Comparison of ENCODE assay signal across 11 cellular contexts in genomic region chr13:27194895-27195764, GRCh38. TPM values are rescaled to one million over a fixed set of nuclear protein-coding genes. Genes with fewer than 3 reads are reported as not detected.
DNase-seq lines count a peak whose midpoint lies in the region; ATAC-seq and TF ChIP-seq lines count a peak whose summit lies in the region.
"Had no signal": no experiment of that assay in that cellular context is flagged by ENCODE, and none has a peak within 500 bp of the region (broad histone marks: within the 10 kb centered on the region; RNA-seq: fewer than 3 reads in every experiment).

No MANE protein-coding gene starts in this region.

- no peaks in the 10 kb centered on the region for H3K27me3 Mint-ChIP-seq in stimulated activated naive B cell treated with anti-CD40 and anti-IgM and Interleukin-4, amounts not matched to agents 10 μg/mL and 1 μg/mL and 100 μg/mL, for 72 hours
- peaks cover 2% of the 10 kb centered on the region for H3K27me3 Mint-ChIP-seq in chondrocyte (ENCODE audit: low read depth)

- peak; percentile 46 to 65 for ATAC-seq in stimulated activated naive B cell treated with anti-CD40 and anti-IgM and Interleukin-4, amounts not matched to agents 10 μg/mL and 1 μg/mL and 100 μg/mL, for 72 hours (replicated peaks)

- no peaks in the 10 kb centered on the region for H3K9me3 Mint-ChIP-seq in stimulated activated naive B cell treated with anti-CD40 and anti-IgM and Interleukin-4, amounts not matched to agents 10 μg/mL and 1 μg/mL and 100 μg/mL, for 72 hours
- peaks cover 8% of the 10 kb centered on the region for H3K9me3 Mint-ChIP-seq in chondrocyte (ENCODE audit: low read depth)

- peak; percentile 32 to 46 for DNase-seq in activated T-cell treated with anti-CD3 and anti-CD28 coated beads, Interleukin-2, amount 50 U/mL, for 48 hours
- DNase-seq in activated T-cell treated with anti-CD3 and anti-CD28 coated beads, Interleukin-2, amount 50 U/mL, for 1 hour: no peak
- DNase-seq in SJSA1 (ENCODE audit: low read depth in 1 of 2, low spot score in 2 of 2) (peak; percentile 73 to 91), fibroblast of peridontal ligament (ENCODE audit: extremely low read depth) (peak; percentile 81), NCI-H1694 treated with DMSO at 0.1 percent for 48 hours (lab: John Stamatoyannopoulos, UW) (no peak), tibial artery (no peak), chondrocyte (ENCODE audit: low spot score) (no peak)
- no peak for DNase-seq in stimulated activated naive B cell treated with anti-CD40 and anti-IgM and Interleukin-4, amounts not matched to agents 10 μg/mL and 1 μg/mL and 100 μg/mL, for 72 hours
- DNase-seq: midbrain had no signal

- no peak overlapping the region for H3K27ac Mint-ChIP-seq in stimulated activated naive B cell treated with anti-CD40 and anti-IgM and Interleukin-4, amounts not matched to agents 10 μg/mL and 1 μg/mL and 100 μg/mL, for 72 hours
- no peak overlapping the region for H3K27ac Mint-ChIP-seq in chondrocyte (ENCODE audit: unreplicated experiment)
- H3K27ac Mint-ChIP-seq: activated naive CD4-positive, alpha-beta T cell treated with anti-CD3 and anti-CD28 coated beads, Interleukin-2, amount 50 U/mL, for 24 hours had no signal

- no peak overlapping the region for H3K4me3 Mint-ChIP-seq in stimulated activated naive B cell treated with anti-CD40 and anti-IgM and Interleukin-4, amounts not matched to agents 10 μg/mL and 1 μg/mL and 100 μg/mL, for 72 hours
- no peak overlapping the region for H3K4me3 Mint-ChIP-seq in chondrocyte (ENCODE audit: unreplicated experiment)
- H3K4me3 Mint-ChIP-seq: activated naive CD4-positive, alpha-beta T cell treated with anti-CD3 and anti-CD28 coated beads, Interleukin-2, amount 50 U/mL, for 24 hours; CD14-positive monocyte had no signal

- H3K9me3 ChIP-seq in SJSA1 (replicated peaks) (no peaks in the 10 kb centered on the region), tibial artery (no peaks in the 10 kb centered on the region)

- H3K4me1 Mint-ChIP-seq in stimulated activated naive B cell treated with anti-CD40 and anti-IgM and Interleukin-4, amounts not matched to agents 10 μg/mL and 1 μg/mL and 100 μg/mL, for 72 hours: peaks cover 14 to 24% of the 10 kb centered on the region in 2 donors
- H3K4me1 Mint-ChIP-seq in chondrocyte (ENCODE audit: low read depth): peaks cover 5% of the 10 kb centered on the region
- H3K4me1 Mint-ChIP-seq: activated naive CD4-positive, alpha-beta T cell treated with anti-CD3 and anti-CD28 coated beads, Interleukin-2, amount 50 U/mL, for 24 hours; CD14-positive monocyte had no signal

- H3K27ac ChIP-seq in SJSA1: peak overlapping the region; percentile 62
- H3K27ac ChIP-seq in tibial artery: no peak overlapping the region

- H3K4me3 ChIP-seq in SJSA1: no peak overlapping the region
- no peak overlapping the region for H3K4me3 ChIP-seq in tibial artery

- H3K36me3 Mint-ChIP-seq in stimulated activated naive B cell treated with anti-CD40 and anti-IgM and Interleukin-4, amounts not matched to agents 10 μg/mL and 1 μg/mL and 100 μg/mL, for 72 hours: no peaks in the 10 kb centered on the region
- no peaks in the 10 kb centered on the region for H3K36me3 Mint-ChIP-seq in chondrocyte (ENCODE audit: low read depth)
- H3K36me3 Mint-ChIP-seq: CD14-positive monocyte had no signal

- H3K36me3 ChIP-seq in SJSA1: no peaks in the 10 kb centered on the region
- H3K36me3 ChIP-seq in tibial artery: no peaks in the 10 kb centered on the region

- intact Hi-C loops in tibial artery (cut with DNase I; ENCODE audit: low total_unique reads): no loop called here

- H3K27me3 ChIP-seq in SJSA1 (replicated peaks) (no peaks in the 10 kb centered on the region), tibial artery (peaks cover 0 to 12% of the 10 kb centered on the region in 2 donors)

- no peak for TF ChIP-seq CTCF in tibial artery (IDR thresholded peaks at IDR 0.05)
- TF ChIP-seq CTCF in chondrocyte (IDR thresholded peaks at IDR 0.05): no peak

- H3K4me1 ChIP-seq in SJSA1 (replicated peaks): peaks cover 29% of the 10 kb centered on the region
- H3K4me1 ChIP-seq in tibial artery: no peaks in the 10 kb centered on the region

RNA-seq across cellular contexts. Expression of gene USP12, which starts 23.5 kb away (rescaled TPM):
- total RNA-seq in SJSA1 (2014; rRNA removed; shearing (Covaris generic)): 10.9 and 16.2 TPM in 2 replicates
- total RNA-seq in chondrocyte: 23.2 to 34.9 TPM (median 26.4 TPM) in 3 replicates

RNA-seq across cellular contexts. Expression of gene RPL21, which starts 56.2 kb away (rescaled TPM):
- 625 and 934 TPM in 2 replicates for total RNA-seq in SJSA1 (2014; rRNA removed; shearing (Covaris generic))
- 459 to 576 TPM (median 495 TPM) in 3 replicates for total RNA-seq in chondrocyte

Comparison
In these comparisons a context has a peak if more than half of its experiments do, and no peak if none do; other contexts are left out.
1. DNase-seq: peak in activated T-cell treated with anti-CD3 and anti-CD28 coated beads, Interleukin-2, amount 50 U/mL, for 48 hours (2 of 2), SJSA1 (2 of 2) and fibroblast of peridontal ligament (single experiment); none in activated T-cell treated with anti-CD3 and anti-CD28 coated beads, Interleukin-2, amount 50 U/mL, for 1 hour (single experiment), stimulated activated naive B cell treated with anti-CD40 and anti-IgM and Interleukin-4, amounts not matched to agents 10 μg/mL and 1 μg/mL and 100 μg/mL, for 72 hours (single experiment), NCI-H1694 treated with DMSO at 0.1 percent for 48 hours (single experiment), tibial artery (0 of 2) and chondrocyte (single experiment).